Comparison of ENCODE assay signal across 7 cellular contexts in the genomic region with DNA sequence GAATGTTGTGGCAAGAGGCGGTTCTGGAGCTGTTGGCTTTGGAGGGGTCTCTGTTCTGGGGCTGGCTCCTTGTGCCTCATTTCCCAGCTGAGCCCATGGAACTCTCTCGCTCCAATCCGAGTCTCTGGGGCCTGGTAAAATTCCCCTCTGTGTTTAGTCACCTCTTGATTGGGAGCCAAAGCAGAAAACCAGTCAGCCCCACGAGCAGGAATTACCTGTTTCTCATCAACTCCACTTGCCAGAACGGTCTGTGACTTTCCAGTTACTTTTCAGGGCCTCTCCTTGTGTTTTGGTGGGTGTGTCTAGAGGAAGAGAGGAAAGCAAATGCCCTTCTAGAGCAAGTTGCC. TPM values are rescaled to one million over a fixed set of nuclear protein-coding genes. Genes with fewer than 3 reads are reported as not detected.
A peak's percentile ranks its signal among the peaks of the same experiment; 100 is the strongest.
DNase-seq lines count a peak whose midpoint lies in the region; ATAC-seq and TF ChIP-seq lines count a peak whose summit lies in the region.

No MANE protein-coding gene starts in this region.

- H3K4me2 ChIP-seq in GM23338 = peak overlapping the region; percentile 25; the same call in 1 of the 2 replicates
- peak overlapping the region; percentile 77 for H3K4me2 ChIP-seq in SK-N-SH
- H3K4me2 ChIP-seq in neuronal stem cell (ENCODE audit: insufficient read depth, low read length, poor library complexity, severe bottlenecking) = no peak overlapping the region

- H3K9me3 ChIP-seq in SK-N-SH = no peaks in the 10 kb centered on the region
- H3K9me3 ChIP-seq in endodermal cell (ENCODE audit: control insufficient read depth, low read length) = no peaks in the 10 kb centered on the region
- no peaks in the 10 kb centered on the region for H3K9me3 ChIP-seq in neuronal stem cell (replicated peaks in 1 of 2; ENCODE audit: control insufficient read depth in 2 of 2, insufficient read depth in 1 of 2, low read depth in 1 of 2, low read length in 2 of 2)

- H3K9ac ChIP-seq in SK-N-SH (peak overlapping the region; percentile 85), endodermal cell (ENCODE audit: extremely low read depth, low read length, poor library complexity, severe bottlenecking) (no peak overlapping the region), neuronal stem cell (ENCODE audit: low read depth, low read length, poor library complexity) (no peak overlapping the region)

- no peak for TF ChIP-seq RAD21 in SK-N-SH (IDR thresholded peaks at IDR 0.05; ENCODE audit: low read length)

- POLR2A ChIA-PET in SK-N-SH (lab: Yijun Ruan, JAX) = no interaction called here

- H3K14ac ChIP-seq in neuronal stem cell (ENCODE audit: low read length) = no peak overlapping the region

- no peak overlapping the region for H4K8ac ChIP-seq in neuronal stem cell (ENCODE audit: low read depth, low read length)

- no peak overlapping the region for H2BK12ac ChIP-seq in neuronal stem cell (ENCODE audit: low read length)

- H3K27ac ChIP-seq in GM23338 (ENCODE audit: low read depth) (peak overlapping the region; percentile 81), SK-N-SH (ENCODE audit: low read depth in 2 of 2, low read length in 1 of 2) (peak overlapping the region; percentile 90 to 97), endodermal cell (ENCODE audit: low read depth, low read length) (peak overlapping the region; percentile 86), neuronal stem cell (replicated peaks; ENCODE audit: low read length) (peak overlapping the region; percentile 68)

- CTCF ChIA-PET in SK-N-SH (lab: Yijun Ruan, JAX) = interaction anchor here (0.9 to 3.0 kb wide), 4 partner anchors 13 to 411 kb away, joined by 3 to 12 read pairs (median 3); no protein-coding TSS in a partner anchor

- H3K79me2 ChIP-seq in GM23338 (replicated peaks; ENCODE audit: insufficient read depth) (no peaks in the 10 kb centered on the region), SK-N-SH (ENCODE audit: insufficient read depth) (no peaks in the 10 kb centered on the region)

- H4K91ac ChIP-seq in neuronal stem cell (ENCODE audit: low read depth, low read length, poor library complexity) = no peak overlapping the region

- H3K4ac ChIP-seq in neuronal stem cell (ENCODE audit: low read length) = no peak overlapping the region

- H4K20me1 ChIP-seq in GM23338 (replicated peaks; ENCODE audit: insufficient read depth) (no peaks in the 10 kb centered on the region), SK-N-SH (ENCODE audit: insufficient read depth) (no peaks in the 10 kb centered on the region)

- no peak overlapping the region for H3K18ac ChIP-seq in neuronal stem cell (ENCODE audit: low read length)

- H3F3A ChIP-seq in GM23338 (replicated peaks; ENCODE audit: low read depth) = peaks cover 9% of the 10 kb centered on the region
- H3F3A ChIP-seq in SK-N-SH (replicated peaks; ENCODE audit: insufficient read depth) = peaks cover 24% of the 10 kb centered on the region

- H3K4me3 ChIP-seq in GM23338 = peak overlapping the region; percentile 1; the same call in 1 of the 2 replicates
- H3K4me3 ChIP-seq in SK-N-SH (ENCODE audit: low read depth in 2 of 2, low read length in 1 of 2) = peak overlapping the region; percentile 26 to 55; a peak in 3 of 4 replicates
- peak overlapping the region; percentile 22 for H3K4me3 ChIP-seq in endodermal cell (ENCODE audit: low read length)
- peak overlapping the region in 1 of 2 donors; percentile 36 for H3K4me3 ChIP-seq in neuronal stem cell (ENCODE audit: low read length in 2 of 2)

- H3K36me3 ChIP-seq in GM23338 (ENCODE audit: insufficient read depth) (no peaks in the 10 kb centered on the region), SK-N-SH (replicated peaks in 1 of 2; ENCODE audit: control insufficient read depth in 1 of 2, insufficient read depth in 2 of 2, low read length in 1 of 2) (no peaks in the 10 kb centered on the region), endodermal cell (ENCODE audit: control insufficient read depth, insufficient read depth, low read length) (no peaks in the 10 kb centered on the region), neuronal stem cell (replicated peaks in 1 of 2; ENCODE audit: control insufficient read depth in 2 of 2, insufficient read depth in 2 of 2, low read length in 2 of 2) (no peaks in the 10 kb centered on the region)

- peaks cover 37% of the 10 kb centered on the region for H3K4me1 ChIP-seq in GM23338 (ENCODE audit: insufficient read depth)
- peaks cover 11 to 12% of the 10 kb centered on the region in 2 experiments; a peak in 3 of 4 replicates for H3K4me1 ChIP-seq in SK-N-SH (ENCODE audit: control insufficient read depth in 1 of 2, insufficient read depth in 2 of 2, low read depth in 1 of 2, low read length in 1 of 2)
- no peaks in the 10 kb centered on the region for H3K4me1 ChIP-seq in endodermal cell (ENCODE audit: control insufficient read depth, insufficient read depth, low read length)
- peaks cover 8 to 11% of the 10 kb centered on the region in 2 donors for H3K4me1 ChIP-seq in neuronal stem cell (ENCODE audit: control insufficient read depth in 2 of 2, insufficient read depth in 1 of 2, low read depth in 1 of 2, low read length in 2 of 2)

- H3K4me3 Mint-ChIP-seq in GM23338 (peak overlapping the region; percentile 63), endodermal cell (peak overlapping the region; percentile 41)

- H3K27me3 ChIP-seq in GM23338 (ENCODE audit: insufficient read depth) (no peaks in the 10 kb centered on the region), SK-N-SH (ENCODE audit: insufficient read depth) (peaks cover 5% of the 10 kb centered on the region; the same call in 1 of the 2 replicates), endodermal cell (ENCODE audit: control insufficient read depth, insufficient read depth, low read length, poor library complexity, severe bottlenecking) (no peaks in the 10 kb centered on the region), neuronal stem cell (ENCODE audit: control insufficient read depth in 3 of 3, insufficient read depth in 3 of 3, low read depth in 1 of 3, low read length in 3 of 3) (peaks cover 0 to 16% (median 0%) of the 10 kb centered on the region in 3 experiments)

- no peak for TF ChIP-seq CTCF in GM23338 (conservative IDR thresholded peaks at IDR 0.05; ENCODE audit: low read depth in 2 of 2)
- no peak for TF ChIP-seq CTCF in SK-N-SH (IDR thresholded peaks at IDR 0.05)
- no peak for TF ChIP-seq CTCF in endodermal cell (conservative IDR thresholded peaks at IDR 0.05)

- H2AFZ ChIP-seq in GM23338 = peak overlapping the region; percentile 14; the same call in 1 of the 2 replicates
- peak overlapping the region; percentile 87 for H2AFZ ChIP-seq in SK-N-SH (ENCODE audit: low read depth)
- H2AFZ ChIP-seq in neuronal stem cell (ENCODE audit: low read length) = peak overlapping the region; percentile 96

- H3K79me1 ChIP-seq in neuronal stem cell (ENCODE audit: low read depth, low read length) = no peaks in the 10 kb centered on the region

- H3K9me2 ChIP-seq in GM23338 (ENCODE audit: insufficient read depth) = peaks cover 5% of the 10 kb centered on the region
- H3K9me2 ChIP-seq in SK-N-SH = no peaks in the 10 kb centered on the region

- H2BK120ac ChIP-seq in neuronal stem cell (ENCODE audit: low read depth, low read length) = no peak overlapping the region

- no peak overlapping the region for H2AK5ac ChIP-seq in neuronal stem cell (ENCODE audit: low read depth, low read length)

- H3K4me1 Mint-ChIP-seq in GM23338 = peaks cover 32% of the 10 kb centered on the region
- peaks cover 24% of the 10 kb centered on the region for H3K4me1 Mint-ChIP-seq in endodermal cell

- no peak overlapping the region for H3K23ac ChIP-seq in neuronal stem cell (ENCODE audit: low read depth, low read length, poor library complexity)

- no peaks in the 10 kb centered on the region for H3K9me3 Mint-ChIP-seq in GM23338
- no peaks in the 10 kb centered on the region for H3K9me3 Mint-ChIP-seq in endodermal cell

- H3K36me3 Mint-ChIP-seq in GM23338 (ENCODE audit: low read depth) (no peaks in the 10 kb centered on the region), endodermal cell (ENCODE audit: low read depth) (no peaks in the 10 kb centered on the region)

- H3K27ac Mint-ChIP-seq in GM23338 (peak overlapping the region; percentile 96), endodermal cell (peak overlapping the region; percentile 96)

- H2BK15ac ChIP-seq in neuronal stem cell (ENCODE audit: low read length) = no peak overlapping the region

- H2BK5ac ChIP-seq in neuronal stem cell (ENCODE audit: low read length) = no peak overlapping the region

- 0 out of 4 replicates have a peak, but pooled peaks of 1 of the 2 experiments have one; percentile 23 for TF ChIP-seq EP300 in SK-N-SH (IDR thresholded peaks at IDR 0.05; ENCODE audit: borderline replicate concordance in 1 of 2, low read depth in 1 of 2, low read length in 1 of 2)

- ATAC-seq in GM23338 (peak; percentile 6), GM19328 (IDR thresholded peaks at IDR 0.05; ENCODE audit: unreplicated experiment) (no peak), HG02759 (IDR thresholded peaks at IDR 0.05; ENCODE audit: unreplicated experiment) (no peak)

- H3K27me3 Mint-ChIP-seq in GM23338 (ENCODE audit: insufficient read depth, low read depth, poor library complexity) (peaks cover 12% of the 10 kb centered on the region), endodermal cell (ENCODE audit: insufficient read depth) (no peaks in the 10 kb centered on the region)

- 0% methylated on average over 2 of the region's 5 CpGs for WGBS in SK-N-SH (ENCODE audit: low lambda C conversion rate)
- 20 to 47% methylated on average over 1 to 5 of the region's 5 CpGs for WGBS in endodermal cell (ENCODE audit: insufficient coverage in 1 of 2, insufficient read length in 1 of 2), 2 experiments
- WGBS in neuronal stem cell (ENCODE audit: extremely low coverage in 2 of 2, insufficient read length in 2 of 2, insufficient replicate concordance in 1 of 2), 2 donors = no CpG with 5 or more reads among the region's 5 CpGs

- DNase-seq in GM23338 (ENCODE audit: low spot score) = no peak
- no peak for DNase-seq in SK-N-SH
- DNase-seq in endodermal cell = no peak
- DNase-seq in neuronal stem cell (ENCODE audit: low spot score) = no peak
- DNase-seq in NCI-H82 (lab: John Stamatoyannopoulos, UW) = no peak

RNA-seq across cellular contexts. Expression of a gene that starts 10.8 kb away (rescaled TPM):
- total RNA-seq in GM23338 (2014; rRNA removed; shearing (Covaris generic)) = 73.1 and 78.6 TPM in 2 replicates
- polyA plus RNA-seq in GM23338 (2016; fragmentation: Nextera tagmentation; extraction: Ambion mirVana) = 596 and 668 TPM in 2 replicates
- polyA plus RNA-seq in SK-N-SH (2012; rRNA removed) = 565 and 736 TPM in 2 replicates
- 703 and 835 TPM in 2 replicates for polyA plus RNA-seq in SK-N-SH (2012; cell fraction: cytosol; rRNA removed)
- 163 and 193 TPM in 2 replicates for polyA plus RNA-seq in SK-N-SH (2012; cell fraction: nucleus; rRNA removed)
- 100 to 1,000 TPM; 163 to 248 TPM for total RNA-seq in endodermal cell
- 271 TPM for polyA plus RNA-seq in endodermal cell (2013, experiment 1 of 2)
- 328 TPM for polyA plus RNA-seq in endodermal cell (2013, experiment 2 of 2)
- 13.5 TPM for polyA plus RNA-seq in neuronal stem cell (2013, experiment 1 of 2)
- 14.0 TPM for polyA plus RNA-seq in neuronal stem cell (2013, experiment 2 of 2)

RNA-seq across cellular contexts. Expression of a gene that starts 41.3 kb away (rescaled TPM):
- not detected in 2 replicates for total RNA-seq in GM23338 (2014; rRNA removed; shearing (Covaris generic))
- polyA plus RNA-seq in GM23338 (2016; fragmentation: Nextera tagmentation; extraction: Ambion mirVana) (not detected in 2 replicates), SK-N-SH (2012; rRNA removed) (not detected in 2 replicates)
- not detected in 2 replicates for polyA plus RNA-seq in SK-N-SH (2012; cell fraction: cytosol; rRNA removed)
- not detected in 2 replicates for polyA plus RNA-seq in SK-N-SH (2012; cell fraction: nucleus; rRNA removed)
- not detected for total RNA-seq in endodermal cell
- not detected for polyA plus RNA-seq in endodermal cell (2013, experiment 1 of 2)
- not detected for polyA plus RNA-seq in endodermal cell (2013, experiment 2 of 2)
- polyA plus RNA-seq in neuronal stem cell (2013, experiment 1 of 2) = not detected
- not detected for polyA plus RNA-seq in neuronal stem cell (2013, experiment 2 of 2)

RNA-seq across cellular contexts. Expression of a gene that starts 53.9 kb away (rescaled TPM):
- total RNA-seq in GM23338 (2014; rRNA removed; shearing (Covaris generic)) = 25.6 and 35.9 TPM in 2 replicates
- polyA plus RNA-seq in GM23338 (2016; fragmentation: Nextera tagmentation; extraction: Ambion mirVana) (634 and 677 TPM in 2 replicates), SK-N-SH (2012; rRNA removed) (141 and 161 TPM in 2 replicates)
- polyA plus RNA-seq in SK-N-SH (2012; cell fraction: cytosol; rRNA removed) = 216 and 299 TPM in 2 replicates
- polyA plus RNA-seq in SK-N-SH (2012; cell fraction: nucleus; rRNA removed) = 49.3 and 52.3 TPM in 2 replicates
- total RNA-seq in endodermal cell = 100 to 1,000 TPM; 352 to 880 TPM
- 263 TPM for polyA plus RNA-seq in endodermal cell (2013, experiment 1 of 2)
- polyA plus RNA-seq in endodermal cell (2013, experiment 2 of 2) = 320 TPM
- polyA plus RNA-seq in neuronal stem cell (2013, experiment 1 of 2) = 3.4 TPM
- polyA plus RNA-seq in neuronal stem cell (2013, experiment 2 of 2) = 3.2 TPM

Comparison
In these comparisons a context has a peak if more than half of its experiments do, and no peak if none do; other contexts are left out.
1. H2AFZ ChIP-seq: peak in every context shown above with its lines; median percentile 96 in neuronal stem cell; 87 in SK-N-SH; 14 in GM23338.